In genomic region chr7:141738592-141739013, GRCh38 we compare ENCODE assay signal across 8 cellular contexts. TPM values are rescaled to one million over a fixed set of nuclear protein-coding genes. Genes with fewer than 3 reads are reported as not detected.
DNase-seq lines count a peak whose midpoint lies in the region; ATAC-seq and TF ChIP-seq lines count a peak whose summit lies in the region.

No MANE protein-coding gene starts in this region.

- DNase-seq in AG09319 (ENCODE audit: extremely low read depth, low read depth) (no peak), mammary epithelial cell (no peak), NCI-H146 treated with DMSO at 0.1 percent for 48 hours (lab: John Stamatoyannopoulos, UW; ENCODE audit: unreplicated experiment) (no peak)

- H3K27ac ChIP-seq in mammary epithelial cell (ENCODE audit: insufficient read depth, low read depth, low read length) = peak overlapping the region; percentile 87
- peak overlapping the region; percentile 93 for H3K27ac ChIP-seq in muscle layer of duodenum (ENCODE audit: low read length)

- peak; percentile 25 for TF ChIP-seq CTCF in AG09319 (IDR thresholded peaks at IDR 0.05; ENCODE audit: low read depth, low read length)
- no peak for TF ChIP-seq CTCF in mammary epithelial cell (conservative IDR thresholded peaks at IDR 0.05 in 1 of 2, IDR thresholded peaks at IDR 0.05 in 1 of 2; ENCODE audit: extremely low read depth in 1 of 2, insufficient read depth in 1 of 2, low read depth in 1 of 2, low read length in 2 of 2)

- TSS peak; percentile 78 for BruUV-seq in mammary epithelial cell (replicated peaks; lab: Mats Ljungman, UMichigan)

- intact Hi-C loops in mammary epithelial cell (cut with micrococcal nuclease) = loop anchor here (1.0 to 10.0 kb wide), 4 partner anchors 36 to 1044 kb away; partner anchors contain the start of genes DENND11, MRPS33 and NDUFB2

- peak overlapping the region; percentile 93 for H2AFZ ChIP-seq in mammary epithelial cell (ENCODE audit: low read depth, low read length)

- peak overlapping the region; percentile 95 to 98 (median 97) for H3K4me3 ChIP-seq in mammary epithelial cell (replicated peaks in 1 of 3; ENCODE audit: insufficient read depth in 1 of 3, low read depth in 2 of 3, low read length in 3 of 3)
- peak overlapping the region; percentile 81 to 91 for H3K4me3 ChIP-seq in muscle layer of duodenum (ENCODE audit: low read depth in 1 of 2, low read length in 2 of 2)

- peaks cover 47% of the 10 kb centered on the region for H3K79me2 ChIP-seq in mammary epithelial cell (ENCODE audit: insufficient read depth, low read length)

- 5% methylated on average over 6 of the region's 6 CpGs for WGBS in mammary epithelial cell (ENCODE audit: low coverage, missing lambda C conversion rate)

- H3K36me3 ChIP-seq in mammary epithelial cell (ENCODE audit: insufficient read depth, low read length) = peaks cover 26% of the 10 kb centered on the region
- peaks cover 23 to 29% of the 10 kb centered on the region in 2 donors for H3K36me3 ChIP-seq in muscle layer of duodenum (ENCODE audit: control insufficient read depth in 1 of 2, insufficient read depth in 2 of 2, low read length in 2 of 2)

- H3K9me3 ChIP-seq in mammary epithelial cell (replicated peaks; ENCODE audit: insufficient read depth, low read length) (no peaks in the 10 kb centered on the region), muscle layer of duodenum (ENCODE audit: control insufficient read depth in 1 of 2, low read length in 2 of 2) (no peaks in the 10 kb centered on the region)

- H3K27me3 ChIP-seq in mammary epithelial cell (ENCODE audit: insufficient read depth, low read length) (no peaks in the 10 kb centered on the region), muscle layer of duodenum (ENCODE audit: low read depth, low read length) (no peaks in the 10 kb centered on the region)

- in situ Hi-C loops in mammary epithelial cell (cut with MboI; ENCODE audit: low sequenced_read_pairs in 2 of 2) = no loop called here

- peak overlapping the region; percentile 96 for H3K9ac ChIP-seq in mammary epithelial cell (ENCODE audit: insufficient read depth, low read length)

- peaks cover 11% of the 10 kb centered on the region for H3K4me1 ChIP-seq in mammary epithelial cell (ENCODE audit: insufficient read depth, low read length)
- H3K4me1 ChIP-seq in muscle layer of duodenum (ENCODE audit: control insufficient read depth in 1 of 2, insufficient read depth in 2 of 2, low read length in 2 of 2) = peaks cover 6 to 21% of the 10 kb centered on the region in 2 donors

- dilution Hi-C loops in mammary epithelial cell (cut with HindIII; ENCODE audit: low sequenced_read_pairs) = no loop called here

- CTCF ChIA-PET in mammary epithelial cell (lab: Charles Lee; ENCODE audit: low non-redundant PET) = interaction anchor here (0.7 to 0.8 kb wide), 2 partner anchors 196 to 378 kb away, joined by 3 to 7 read pairs; no protein-coding TSS in a partner anchor

- H4K20me1 ChIP-seq in mammary epithelial cell (ENCODE audit: insufficient read depth, low read length) = no peaks in the 10 kb centered on the region

- ATAC-seq in HG03558 (IDR thresholded peaks at IDR 0.05; ENCODE audit: extremely low read depth, unreplicated experiment) (peak; percentile 7), HG02870 (IDR thresholded peaks at IDR 0.05; ENCODE audit: unreplicated experiment) (no peak), HG03045 (IDR thresholded peaks at IDR 0.05; ENCODE audit: unreplicated experiment) (no peak), HG02642 (IDR thresholded peaks at IDR 0.05; ENCODE audit: poor library complexity, unreplicated experiment) (no peak)

- peak overlapping the region; percentile 89 for H3K4me2 ChIP-seq in mammary epithelial cell (ENCODE audit: insufficient read depth, low read depth, low read length)

RNA-seq across cellular contexts. Expression of gene SSBP1, which starts 0.4 kb away (rescaled TPM):
- total RNA-seq in mammary epithelial cell = 100 to 1,000 TPM in 1 of 2 donors, 10 to 100 TPM in 1; 81.0 to 163 TPM
- polyA plus RNA-seq in mammary epithelial cell = 149 TPM
- 145 TPM for polyA minus RNA-seq in mammary epithelial cell

RNA-seq across cellular contexts. Expression of gene TAS2R3, which starts 25.3 kb away (rescaled TPM):
- 1 to 10 TPM; 2.6 to 2.8 TPM for total RNA-seq in mammary epithelial cell
- not detected for polyA plus RNA-seq in mammary epithelial cell
- polyA minus RNA-seq in mammary epithelial cell = not detected

RNA-seq across cellular contexts. Expression of gene WEE2, which starts 30.4 kb away (rescaled TPM):
- total RNA-seq in mammary epithelial cell = not detected
- polyA plus RNA-seq in mammary epithelial cell = not detected
- polyA minus RNA-seq in mammary epithelial cell = not detected

RNA-seq across cellular contexts. Expression of gene DENND11, which starts 36.6 kb away (rescaled TPM):
- 10 to 100 TPM in 1 of 2 donors, 1 to 10 TPM in 1; 8.0 to 15.8 TPM for total RNA-seq in mammary epithelial cell
- polyA plus RNA-seq in mammary epithelial cell = 2.8 TPM
- 6.9 TPM for polyA minus RNA-seq in mammary epithelial cell

RNA-seq across cellular contexts. Expression of gene TAS2R4, which starts 37.9 kb away (rescaled TPM):
- total RNA-seq in mammary epithelial cell = 1 to 10 TPM; 1.6 to 3.8 TPM
- 0.05 TPM for polyA plus RNA-seq in mammary epithelial cell
- not detected for polyA minus RNA-seq in mammary epithelial cell
